10 cellular contexts compared by ENCODE assay signal in the genomic region with DNA sequence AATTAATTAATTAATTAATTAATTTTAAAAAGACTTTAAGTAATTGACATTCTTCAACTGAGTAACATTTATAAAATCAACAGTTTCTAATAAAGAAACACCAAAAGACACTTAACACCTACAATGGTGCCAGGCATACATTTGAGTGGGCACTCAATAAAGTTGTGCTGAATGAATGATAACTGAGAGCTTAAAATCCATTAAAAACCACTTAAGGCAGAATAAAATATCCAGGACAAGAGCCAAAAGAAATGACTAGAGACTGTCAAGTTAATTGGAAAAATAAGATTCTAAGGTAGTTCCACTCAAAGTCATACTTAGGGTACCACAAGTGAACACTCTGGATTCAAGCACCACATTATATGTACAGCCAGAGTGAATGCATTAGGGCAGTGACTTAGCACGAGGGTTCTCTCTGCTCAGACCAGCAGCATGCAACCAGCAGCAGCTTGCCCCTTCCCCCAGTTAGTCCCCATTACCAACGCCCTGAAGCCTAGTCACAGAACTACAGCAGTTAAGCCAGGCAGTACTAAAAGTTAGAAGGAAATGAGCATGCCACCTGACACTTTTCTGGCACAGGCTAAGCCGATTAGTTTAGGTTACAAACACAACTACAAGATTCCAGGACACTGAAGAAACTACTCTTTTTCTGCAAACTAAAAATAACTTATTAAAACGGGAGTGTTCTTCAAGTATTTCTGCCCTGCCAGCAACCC. TPM values are rescaled to one million over a fixed set of nuclear protein-coding genes. Genes with fewer than 3 reads are reported as not detected.
DNase-seq lines count a peak whose midpoint lies in the region; ATAC-seq and TF ChIP-seq lines count a peak whose summit lies in the region.
"Had no signal": no experiment of that assay in that cellular context is flagged by ENCODE, and none has a peak within 500 bp of the region (broad histone marks: within the 10 kb centered on the region; RNA-seq: fewer than 3 reads in every experiment).

No MANE protein-coding gene starts in this region.

- ATAC-seq in GM19328 (IDR thresholded peaks at IDR 0.05; ENCODE audit: unreplicated experiment) (no peak), HG03460 (IDR thresholded peaks at IDR 0.05; ENCODE audit: unreplicated experiment) (no peak)
- ATAC-seq: activated T-cell treated with anti-CD3 and anti-CD28 coated beads, Interleukin-2, amount 50 U/mL, for 72 hours had no signal

- no peaks in the 10 kb centered on the region for H3K36me3 ChIP-seq in tibial nerve
- H3K36me3 ChIP-seq: HAP-1 had no signal

- no peak for TF ChIP-seq EP300 in tibial nerve (IDR thresholded peaks at IDR 0.05)

- H3K4me3 Mint-ChIP-seq in MCF 10A (ENCODE audit: unreplicated experiment) = no peak overlapping the region
- H3K4me3 Mint-ChIP-seq: activated T-cell treated with anti-CD3 and anti-CD28 coated beads, Interleukin-2, amount 50 U/mL, for 72 hours had no signal

- H3K27me3 ChIP-seq in tibial nerve = no peaks in the 10 kb centered on the region

- DNase-seq in HT-29 (ENCODE audit: low spot score) (peak; percentile 22), MCF 10A (ENCODE audit: unreplicated experiment) (peak; percentile 57), islet precursor cell (peak; percentile 68), stromal cell of bone marrow (ENCODE audit: low read depth) (peak; percentile 54), NCI-H1105 (lab: John Stamatoyannopoulos, UW) (no peak), tibial nerve (ENCODE audit: low spot score in 2 of 2) (no peak)
- DNase-seq: activated T-cell treated with anti-CD3 and anti-CD28 coated beads, Interleukin-2, amount 50 U/mL, for 72 hours had no signal

- no peak for TF ChIP-seq CTCF in MCF 10A (IDR thresholded peaks at IDR 0.05; ENCODE audit: unreplicated experiment)
- no peak for TF ChIP-seq CTCF in tibial nerve (IDR thresholded peaks at IDR 0.05)

- intact Hi-C loops in MCF 10A (cut with micrococcal nuclease) = no loop called here

- H3K27ac ChIP-seq in tibial nerve = peak overlapping the region in 1 of 4 donors; percentile 30

- no peak overlapping the region for H3K27ac Mint-ChIP-seq in MCF 10A (ENCODE audit: low read depth, unreplicated experiment)
- H3K27ac Mint-ChIP-seq: activated T-cell treated with anti-CD3 and anti-CD28 coated beads, Interleukin-2, amount 50 U/mL, for 72 hours had no signal

- no peaks in the 10 kb centered on the region for H3K36me3 Mint-ChIP-seq in MCF 10A (ENCODE audit: insufficient read depth, unreplicated experiment)

- TF ChIP-seq POLR2A in tibial nerve (IDR thresholded peaks at IDR 0.05) = no peak

- peaks cover 0 to 54% (median 16%) of the 10 kb centered on the region in 4 donors for H3K4me1 ChIP-seq in tibial nerve
- H3K4me1 ChIP-seq: HAP-1 had no signal

- POLR2A ChIA-PET in MCF 10A (lab: Yijun Ruan, JAX) = interaction anchor here (0.6 to 11.9 kb wide), 6 partner anchors 12 to 232 kb away, joined by 3 to 137 read pairs (median 6); a partner anchor contains a TSS

- H3K9me3 ChIP-seq in tibial nerve = no peaks in the 10 kb centered on the region
- H3K9me3 ChIP-seq: HAP-1 had no signal

- H3K4me1 Mint-ChIP-seq in MCF 10A (ENCODE audit: insufficient read depth, unreplicated experiment) = peaks cover 32% of the 10 kb centered on the region

- CTCF ChIA-PET in MCF 10A (lab: Yijun Ruan, JAX) = interaction anchor here (0.6 to 3.1 kb wide), 2 partner anchors 39 to 62 kb away, joined by 4 to 15 read pairs; no protein-coding TSS in a partner anchor

- no peaks in the 10 kb centered on the region for H3K27me3 Mint-ChIP-seq in MCF 10A (ENCODE audit: insufficient read depth, unreplicated experiment)

- 18 to 19% methylated on average over 4 of the region's 4 CpGs for WGBS in tibial nerve, 2 donors

- BruUV-seq in MCF 10A (replicated peaks; lab: Mats Ljungman, UMichigan) = no TSS peak

- H3K4me3 ChIP-seq in tibial nerve = no peak overlapping the region
- H3K4me3 ChIP-seq: HAP-1 had no signal

- no peaks in the 10 kb centered on the region for H3K9me3 Mint-ChIP-seq in MCF 10A (ENCODE audit: unreplicated experiment)
- H3K9me3 Mint-ChIP-seq: activated T-cell treated with anti-CD3 and anti-CD28 coated beads, Interleukin-2, amount 50 U/mL, for 72 hours had no signal

RNA-seq across cellular contexts. Expression of a gene that starts 46.5 kb away (rescaled TPM):
- 14.4 and 16.4 TPM in 2 replicates for total RNA-seq in HT-29 (2014; rRNA removed; shearing (Covaris generic))
- total RNA-seq in MCF 10A (2022) = 30.1 and 37.2 TPM in 2 replicates
- total RNA-seq in tibial nerve = 10 to 100 TPM; 16.7 to 17.7 (median 17.2) TPM

Comparison
In these comparisons a context has a peak if more than half of its experiments do, and no peak if none do; other contexts are left out.
1. DNase-seq: peak in HT-29 (single experiment), MCF 10A (single experiment), islet precursor cell (single experiment) and stromal cell of bone marrow (single experiment); none in NCI-H1105 (single experiment) and tibial nerve (0 of 2).